In the genomic region with DNA sequence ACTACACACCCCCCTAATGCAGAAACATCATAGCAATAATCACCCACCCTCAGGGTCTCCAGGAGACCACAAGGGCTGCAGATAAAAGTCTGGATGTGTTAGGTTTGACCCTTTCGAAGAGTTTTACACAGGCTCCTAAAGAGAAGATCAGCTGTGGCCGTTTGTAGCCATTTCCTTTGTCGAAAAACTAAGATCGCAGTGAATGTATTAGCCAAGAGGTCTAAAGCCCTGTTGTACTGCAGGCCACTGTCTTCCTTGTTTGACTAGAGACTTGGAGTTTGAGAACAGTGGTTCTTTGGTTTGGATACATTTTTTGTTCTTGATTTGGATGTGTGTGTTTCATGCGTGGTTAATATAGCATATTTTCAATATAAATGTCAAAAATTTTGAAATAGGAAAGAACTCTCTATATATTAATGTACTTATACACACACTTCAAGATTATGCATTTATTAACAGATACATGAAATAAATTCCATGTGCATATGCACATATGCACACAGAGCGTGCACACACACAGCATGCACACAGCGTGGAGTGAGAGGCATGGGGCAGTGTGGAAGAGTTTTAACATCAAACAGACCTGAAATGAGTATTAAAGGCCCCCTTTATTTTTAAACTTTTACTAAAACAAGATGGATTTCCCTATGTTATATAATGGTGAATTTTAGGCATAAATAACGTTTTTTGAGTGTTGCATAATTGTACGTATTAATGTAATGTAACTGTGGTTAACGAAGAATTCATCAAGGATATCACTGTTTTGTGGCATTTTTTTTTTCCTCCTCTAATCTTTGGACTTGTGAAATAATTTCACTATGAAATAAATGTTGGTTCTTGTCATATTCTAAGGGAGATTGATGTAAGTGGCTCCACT, we compare ENCODE assay signal across 2 cellular contexts.
TF ChIP-seq lines count a peak whose summit lies in the region.

No MANE protein-coding gene starts in this region.

TF ChIP-seq in liver, 16 proteins besides CTCF, POLR2A, EP300 and RAD21:
- TF ChIP-seq HNF4A (conservative IDR thresholded peaks at IDR 0.05) (no peak), GABPA (IDR thresholded peaks at IDR 0.05 in 1 of 2, conservative IDR thresholded peaks at IDR 0.05 in 1 of 2) (no peak), SP1 (IDR thresholded peaks at IDR 0.05) (no peak), RXRA (IDR thresholded peaks at IDR 0.05) (no peak), YY1 (IDR thresholded peaks at IDR 0.05) (no peak), FOXA1 (IDR thresholded peaks at IDR 0.05) (no peak)
- TF ChIP-seq, protein P1, sequence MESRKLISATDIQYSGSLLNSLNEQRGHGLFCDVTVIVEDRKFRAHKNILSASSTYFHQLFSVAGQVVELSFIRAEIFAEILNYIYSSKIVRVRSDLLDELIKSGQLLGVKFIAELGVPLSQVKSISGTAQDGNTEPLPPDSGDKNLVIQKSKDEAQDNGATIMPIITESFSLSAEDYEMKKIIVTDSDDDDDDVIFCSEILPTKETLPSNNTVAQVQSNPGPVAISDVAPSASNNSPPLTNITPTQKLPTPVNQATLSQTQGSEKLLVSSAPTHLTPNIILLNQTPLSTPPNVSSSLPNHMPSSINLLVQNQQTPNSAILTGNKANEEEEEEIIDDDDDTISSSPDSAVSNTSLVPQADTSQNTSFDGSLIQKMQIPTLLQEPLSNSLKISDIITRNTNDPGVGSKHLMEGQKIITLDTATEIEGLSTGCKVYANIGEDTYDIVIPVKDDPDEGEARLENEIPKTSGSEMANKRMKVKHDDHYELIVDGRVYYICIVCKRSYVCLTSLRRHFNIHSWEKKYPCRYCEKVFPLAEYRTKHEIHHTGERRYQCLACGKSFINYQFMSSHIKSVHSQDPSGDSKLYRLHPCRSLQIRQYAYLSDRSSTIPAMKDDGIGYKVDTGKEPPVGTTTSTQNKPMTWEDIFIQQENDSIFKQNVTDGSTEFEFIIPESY (IDR thresholded peaks at IDR 0.05) = no peak

TF ChIP-seq in HepG2, 621 proteins besides CTCF, POLR2A, EP300 and RAD21:
- TF ChIP-seq KAT2B (IDR thresholded peaks at IDR 0.05; ENCODE audit: borderline replicate concordance, low read depth, low read length) = no peak
- TF ChIP-seq STAT5B (CRISPR knock-in tag; IDR thresholded peaks at IDR 0.05) = no peak
- TF ChIP-seq CREM (IDR thresholded peaks at IDR 0.05) = no peak
- TF ChIP-seq CREM (CRISPR knock-in tag; IDR thresholded peaks at IDR 0.05) = no peak
